In the genomic region with DNA sequence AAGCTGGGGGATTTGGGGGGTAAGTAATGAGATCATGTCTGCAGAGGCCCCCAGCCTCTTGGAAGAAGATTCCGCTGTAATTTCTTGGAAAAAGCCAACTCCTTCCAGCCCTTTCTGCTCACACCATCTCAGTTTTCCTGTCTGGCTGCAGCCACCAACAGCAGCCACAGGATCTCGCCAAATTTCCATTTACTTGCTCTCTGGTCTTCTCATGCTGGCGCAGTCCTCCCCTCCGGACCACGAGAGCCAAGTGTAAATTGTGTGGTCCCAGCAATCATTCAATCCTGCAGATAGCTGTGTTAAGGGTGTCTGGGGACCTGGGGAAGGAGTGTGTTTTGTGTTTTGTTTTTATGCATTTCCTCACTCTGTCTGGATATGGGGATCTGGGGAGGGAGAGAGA, we compare ENCODE assay signal across 1 cellular context.
TF ChIP-seq lines count a peak whose summit lies in the region.

No MANE protein-coding gene starts in this region.

TF ChIP-seq in HepG2, 621 proteins besides CTCF, POLR2A, EP300 and RAD21 (continued from another document):
- TF ChIP-seq, protein P1, sequence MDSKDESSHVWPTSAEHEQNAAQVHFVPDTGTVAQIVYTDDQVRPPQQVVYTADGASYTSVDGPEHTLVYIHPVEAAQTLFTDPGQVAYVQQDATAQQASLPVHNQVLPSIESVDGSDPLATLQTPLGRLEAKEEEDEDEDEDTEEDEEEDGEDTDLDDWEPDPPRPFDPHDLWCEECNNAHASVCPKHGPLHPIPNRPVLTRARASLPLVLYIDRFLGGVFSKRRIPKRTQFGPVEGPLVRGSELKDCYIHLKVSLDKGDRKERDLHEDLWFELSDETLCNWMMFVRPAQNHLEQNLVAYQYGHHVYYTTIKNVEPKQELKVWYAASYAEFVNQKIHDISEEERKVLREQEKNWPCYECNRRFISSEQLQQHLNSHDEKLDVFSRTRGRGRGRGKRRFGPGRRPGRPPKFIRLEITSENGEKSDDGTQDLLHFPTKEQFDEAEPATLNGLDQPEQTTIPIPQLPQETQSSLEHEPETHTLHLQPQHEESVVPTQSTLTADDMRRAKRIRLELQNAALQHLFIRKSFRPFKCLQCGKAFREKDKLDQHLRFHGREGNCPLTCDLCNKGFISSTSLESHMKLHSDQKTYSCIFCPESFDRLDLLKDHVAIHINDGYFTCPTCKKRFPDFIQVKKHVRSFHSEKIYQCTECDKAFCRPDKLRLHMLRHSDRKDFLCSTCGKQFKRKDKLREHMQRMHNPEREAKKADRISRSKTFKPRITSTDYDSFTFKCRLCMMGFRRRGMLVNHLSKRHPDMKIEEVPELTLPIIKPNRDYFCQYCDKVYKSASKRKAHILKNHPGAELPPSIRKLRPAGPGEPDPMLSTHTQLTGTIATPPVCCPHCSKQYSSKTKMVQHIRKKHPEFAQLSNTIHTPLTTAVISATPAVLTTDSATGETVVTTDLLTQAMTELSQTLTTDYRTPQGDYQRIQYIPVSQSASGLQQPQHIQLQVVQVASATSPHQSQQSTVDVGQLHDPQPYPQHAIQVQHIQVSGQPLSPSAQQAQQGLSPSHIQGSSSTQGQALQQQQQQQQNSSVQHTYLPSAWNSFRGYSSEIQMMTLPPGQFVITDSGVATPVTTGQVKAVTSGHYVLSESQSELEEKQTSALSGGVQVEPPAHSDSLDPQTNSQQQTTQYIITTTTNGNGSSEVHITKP (CRISPR knock-in tag; IDR thresholded peaks at IDR 0.05; ENCODE audit: low read depth), result no peak
